ENCODE assay signal across 1 cellular context in genomic region chr16:89822188-89823086, GRCh38.
TF ChIP-seq lines count a peak whose summit lies in the region.

No MANE protein-coding gene starts in this region.

TF ChIP-seq in HepG2, 621 proteins besides CTCF, POLR2A, EP300 and RAD21 (continued from another document and continues in another):
- TF ChIP-seq RERE (CRISPR knock-in tag; IDR thresholded peaks at IDR 0.05; ENCODE audit: low read depth) (peak; percentile 95), MAFK (conservative IDR thresholded peaks at IDR 0.05 in 1 of 2, IDR thresholded peaks at IDR 0.05 in 1 of 2; ENCODE audit: low read length in 2 of 2) (no peak), ZNF546 (CRISPR knock-in tag; conservative IDR thresholded peaks at IDR 0.05) (peak; percentile 60; the same call in 1 of the 2 replicates), GFI1 (CRISPR knock-in tag; IDR thresholded peaks at IDR 0.05; ENCODE audit: borderline replicate concordance) (peak; percentile 100), ARID5B (CRISPR knock-in tag; IDR thresholded peaks at IDR 0.05) (peak; percentile 89), EHMT2 (IDR thresholded peaks at IDR 0.05; ENCODE audit: borderline replicate concordance, low read depth, low read length) (no peak), ZNF260 (CRISPR knock-in tag; IDR thresholded peaks at IDR 0.05; ENCODE audit: borderline replicate concordance, low read depth) (no peak), ISL2 (CRISPR knock-in tag; IDR thresholded peaks at IDR 0.05) (peak; percentile 82), ZSCAN25 (CRISPR knock-in tag; IDR thresholded peaks at IDR 0.05) (peak; percentile 80), SRSF9 (IDR thresholded peaks at IDR 0.05; ENCODE audit: borderline replicate concordance, insufficient read depth, low read depth, low read length, poor library complexity, severe bottlenecking) (no peak), ZNF142 (CRISPR knock-in tag; IDR thresholded peaks at IDR 0.05) (0 out of 2 replicates have a peak, but pooled peaks have one; percentile 30), TOE1 (CRISPR knock-in tag; IDR thresholded peaks at IDR 0.05) (peak; percentile 75; the same call in 1 of the 2 replicates), ATF7-NPFF (CRISPR knock-in tag; IDR thresholded peaks at IDR 0.05; ENCODE audit: low read depth) (no peak), ZNF329 (CRISPR knock-in tag; IDR thresholded peaks at IDR 0.05; ENCODE audit: low read depth) (peak; percentile 93), ZMAT5 (CRISPR knock-in tag; IDR thresholded peaks at IDR 0.05; ENCODE audit: borderline replicate concordance, low read depth) (no peak), ZFP41 (CRISPR knock-in tag; IDR thresholded peaks at IDR 0.05; ENCODE audit: borderline replicate concordance) (peak; percentile 47; the same call in 1 of the 2 replicates), MXD1 (CRISPR knock-in tag; IDR thresholded peaks at IDR 0.05) (no peak; the same call in 1 of the 2 replicates), ZFP62 (CRISPR knock-in tag; IDR thresholded peaks at IDR 0.05) (no peak), FOXM1 (CRISPR knock-in tag; IDR thresholded peaks at IDR 0.05) (no peak), RFX1 (IDR thresholded peaks at IDR 0.05) (no peak; the same call in 1 of the 2 replicates), CERS6 (CRISPR knock-in tag; IDR thresholded peaks at IDR 0.05) (no peak), ZFP91 (CRISPR knock-in tag; IDR thresholded peaks at IDR 0.05; ENCODE audit: borderline replicate concordance) (peak; percentile 92), AHR (CRISPR knock-in tag; IDR thresholded peaks at IDR 0.05) (no peak; the same call in 1 of the 2 replicates), ZNF720 (CRISPR knock-in tag; IDR thresholded peaks at IDR 0.05) (no peak), GMEB2 (CRISPR knock-in tag; IDR thresholded peaks at IDR 0.05; ENCODE audit: low read depth) (no peak), POLR2AphosphoS2 (IDR thresholded peaks at IDR 0.05; ENCODE audit: low read depth, low read length) (no peak), ZNF280D (CRISPR knock-in tag; IDR thresholded peaks at IDR 0.05) (peak; percentile 96), ZNF335 (CRISPR knock-in tag; IDR thresholded peaks at IDR 0.05) (0 out of 2 replicates have a peak, but pooled peaks have one; percentile 42), ZNF558 (CRISPR knock-in tag; IDR thresholded peaks at IDR 0.05; ENCODE audit: borderline replicate concordance) (0 out of 2 replicates have a peak, but pooled peaks have one; percentile 32), NKX3-1 (CRISPR knock-in tag; IDR thresholded peaks at IDR 0.05) (0 out of 2 replicates have a peak, but pooled peaks have one; percentile 28), SMYD3 (CRISPR knock-in tag; IDR thresholded peaks at IDR 0.05) (peak; percentile 98)
